Comparison of ENCODE assay signal across 9 cellular contexts in the genomic region with DNA sequence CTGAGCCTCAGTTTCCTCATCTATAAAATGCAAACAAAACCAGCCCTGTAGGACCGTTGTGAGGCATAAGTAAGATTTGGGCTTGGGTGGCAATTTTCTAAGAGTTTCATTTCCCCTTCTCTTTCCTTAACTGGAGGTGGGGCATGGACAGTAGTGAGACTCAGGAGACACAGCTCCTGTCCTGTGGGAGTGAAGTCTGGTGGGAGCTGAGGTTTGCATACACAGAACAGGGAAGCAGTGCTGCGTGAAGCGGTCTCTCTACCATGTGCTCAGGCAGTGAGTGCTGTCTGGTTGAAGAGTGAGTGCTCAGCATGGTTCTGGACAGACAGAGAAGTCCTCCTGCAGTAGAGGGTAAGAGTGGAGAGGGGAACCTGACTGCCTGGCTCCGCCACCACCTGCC. TPM values are rescaled to one million over a fixed set of nuclear protein-coding genes. Genes with fewer than 3 reads are reported as not detected.
DNase-seq lines count a peak whose midpoint lies in the region; ATAC-seq and TF ChIP-seq lines count a peak whose summit lies in the region.
"Had no signal": no experiment of that assay in that cellular context is flagged by ENCODE, and none has a peak within 500 bp of the region (broad histone marks: within the 10 kb centered on the region; RNA-seq: fewer than 3 reads in every experiment).

No MANE protein-coding gene starts in this region.

- TF ChIP-seq CTCF in nephron progenitor cell (IDR thresholded peaks at IDR 0.05): no peak

- H3K4me1 Mint-ChIP-seq in activated CD4-positive, alpha-beta memory T cell treated with anti-CD3 and anti-CD28 coated beads, Interleukin-2, amount 10 ng/mL, durations not matched to agents 7 days and 5 days: peaks cover 54% of the 10 kb centered on the region
- H3K4me1 Mint-ChIP-seq in naive thymus-derived CD8-positive, alpha-beta T cell: peaks cover 33 to 65% (median 36%) of the 10 kb centered on the region in 4 donors
- H3K4me1 Mint-ChIP-seq in nephron progenitor cell: peaks cover 2% of the 10 kb centered on the region

- peaks cover 59% of the 10 kb centered on the region for H3K36me3 Mint-ChIP-seq in activated CD4-positive, alpha-beta memory T cell treated with anti-CD3 and anti-CD28 coated beads, Interleukin-2, amount 10 ng/mL, durations not matched to agents 7 days and 5 days (ENCODE audit: low read depth)
- H3K36me3 Mint-ChIP-seq in naive thymus-derived CD8-positive, alpha-beta T cell: peaks cover 0 to 36% (median 3%) of the 10 kb centered on the region in 3 donors
- peaks cover 20% of the 10 kb centered on the region for H3K36me3 Mint-ChIP-seq in nephron progenitor cell (ENCODE audit: low read depth)

- no peak overlapping the region for H3K4me3 Mint-ChIP-seq in activated CD4-positive, alpha-beta memory T cell treated with anti-CD3 and anti-CD28 coated beads, Interleukin-2, amount 10 ng/mL, durations not matched to agents 7 days and 5 days
- peak overlapping the region in 6 of 10 donors; percentile 7 to 68 (median 42) for H3K4me3 Mint-ChIP-seq in naive thymus-derived CD8-positive, alpha-beta T cell
- no peak overlapping the region for H3K4me3 Mint-ChIP-seq in nephron progenitor cell

- H3K9me3 Mint-ChIP-seq in activated CD4-positive, alpha-beta memory T cell treated with anti-CD3 and anti-CD28 coated beads, Interleukin-2, amount 10 ng/mL, durations not matched to agents 7 days and 5 days: no peaks in the 10 kb centered on the region
- H3K9me3 Mint-ChIP-seq in naive thymus-derived CD8-positive, alpha-beta T cell: no peaks in the 10 kb centered on the region
- no peaks in the 10 kb centered on the region for H3K9me3 Mint-ChIP-seq in nephron progenitor cell

- H3K27me3 Mint-ChIP-seq in activated CD4-positive, alpha-beta memory T cell treated with anti-CD3 and anti-CD28 coated beads, Interleukin-2, amount 10 ng/mL, durations not matched to agents 7 days and 5 days: no peaks in the 10 kb centered on the region
- H3K27me3 Mint-ChIP-seq in naive thymus-derived CD8-positive, alpha-beta T cell: no peaks in the 10 kb centered on the region
- H3K27me3 Mint-ChIP-seq in nephron progenitor cell (ENCODE audit: low read depth, poor library complexity): peaks cover 3% of the 10 kb centered on the region

- POLR2A ChIA-PET in activated CD4-positive, alpha-beta memory T cell treated with anti-CD3 and anti-CD28 coated beads, Interleukin-2, amount 10 ng/mL, durations not matched to agents 7 days and 5 days (lab: Charles Lee): no interaction called here
- POLR2A ChIA-PET in naive thymus-derived CD8-positive, alpha-beta T cell (lab: Charles Lee): interaction anchor here (1.1 kb wide), 1 partner anchor 425 kb away, joined by 3 read pairs; the partner anchor contains the start of gene MSH2

- ATAC-seq in GM18498 (IDR thresholded peaks at IDR 0.05; ENCODE audit: unreplicated experiment) (peak; percentile 34), HG03565 (IDR thresholded peaks at IDR 0.05; ENCODE audit: unreplicated experiment) (peak; percentile 32)
- no peak for ATAC-seq in naive thymus-derived CD8-positive, alpha-beta T cell

- CTCF ChIA-PET in activated CD4-positive, alpha-beta memory T cell treated with anti-CD3 and anti-CD28 coated beads, Interleukin-2, amount 10 ng/mL, durations not matched to agents 7 days and 5 days (lab: Charles Lee): interaction anchor here (1.3 kb wide), 1 partner anchor 345 kb away, joined by 5 read pairs; no protein-coding TSS in a partner anchor

- peak overlapping the region; percentile 77 for H3K27ac Mint-ChIP-seq in activated CD4-positive, alpha-beta memory T cell treated with anti-CD3 and anti-CD28 coated beads, Interleukin-2, amount 10 ng/mL, durations not matched to agents 7 days and 5 days
- H3K27ac Mint-ChIP-seq in naive thymus-derived CD8-positive, alpha-beta T cell: peak overlapping the region; percentile 76 to 98 (median 92)
- no peak overlapping the region for H3K27ac Mint-ChIP-seq in nephron progenitor cell

- DNase-seq in activated CD4-positive, alpha-beta memory T cell treated with anti-CD3 and anti-CD28 coated beads, Interleukin-2, amount 10 ng/mL, durations not matched to agents 7 days and 5 days: no peak
- DNase-seq in naive thymus-derived CD8-positive, alpha-beta T cell: no peak
- DNase-seq in DMS 273 treated with DMSO at 0.1 percent for 48 hours (lab: John Stamatoyannopoulos, UW) (no peak), nephron progenitor cell (no peak)
- no peak for DNase-seq in stimulated activated CD4-positive, alpha-beta T cell treated with anti-CD3 and anti-CD28 coated beads, Interleukin-12 subunit alpha, Interleukin-12 subunit beta, amount 100 ng/mL, for 4 hours
- DNase-seq: glutamatergic neuron, NCI-H226 had no signal

RNA-seq across cellular contexts. Expression of gene TTC7A, which starts 36.9 kb away (rescaled TPM):
- total RNA-seq in activated CD4-positive, alpha-beta memory T cell treated with anti-CD3 and anti-CD28 coated beads, Interleukin-2, amount 10 ng/mL, durations not matched to agents 7 days and 5 days: 10 to 100 TPM; 59.3 to 62.0 TPM
- 10 to 100 TPM; 40.6 to 44.9 TPM for total RNA-seq in naive thymus-derived CD8-positive, alpha-beta T cell
- polyA plus RNA-seq in naive thymus-derived CD8-positive, alpha-beta T cell: 10 to 100 TPM in 1 of 3 donors, 1 to 10 TPM in 2; 6.2 to 16.2 (median 9.3) TPM

Comparison
In these comparisons a context has a peak if more than half of its experiments do, and no peak if none do; other contexts are left out.
1. ATAC-seq: peak in GM18498 (single experiment) and HG03565 (single experiment); none in naive thymus-derived CD8-positive, alpha-beta T cell (0 of 2).
2. H3K4me3 Mint-ChIP-seq: peak in naive thymus-derived CD8-positive, alpha-beta T cell (6 of 10); none in activated CD4-positive, alpha-beta memory T cell treated with anti-CD3 and anti-CD28 coated beads, Interleukin-2, amount 10 ng/mL, durations not matched to agents 7 days and 5 days (single experiment) and nephron progenitor cell (single experiment).